ENCODE assay signal across 2 cellular contexts in genomic region chr17:35763767-35764122, GRCh38.
TF ChIP-seq lines count a peak whose summit lies in the region.

No MANE protein-coding gene starts in this region.

TF ChIP-seq in A549, 52 proteins besides CTCF, POLR2A, EP300 and RAD21:
- TF ChIP-seq RFX5 (IDR thresholded peaks at IDR 0.05), result no peak
- no peak for TF ChIP-seq JUN (IDR thresholded peaks at IDR 0.05)
- TF ChIP-seq FOSB (CRISPR knock-in tag; IDR thresholded peaks at IDR 0.05), result no peak
- TF ChIP-seq ZC3H11A (IDR thresholded peaks at IDR 0.05), result peak; percentile 95

TF ChIP-seq in K562, 482 proteins besides CTCF, POLR2A, EP300 and RAD21:
- TF ChIP-seq GTF2F1 (IDR thresholded peaks at IDR 0.05; ENCODE audit: low read depth, low read length) (no peak), ZC3H11A (IDR thresholded peaks at IDR 0.05; ENCODE audit: low read depth, low read length) (peak; percentile 43; the same call in 1 of the 2 replicates), ZNF512 (tag; IDR thresholded peaks at IDR 0.05) (peak; percentile 41; the same call in 1 of the 2 replicates)
